In genomic region chr10:119872860-119873671, GRCh38 we compare ENCODE assay signal across 8 cellular contexts. TPM values are rescaled to one million over a fixed set of nuclear protein-coding genes. Genes with fewer than 3 reads are reported as not detected.
DNase-seq lines count a peak whose midpoint lies in the region; ATAC-seq and TF ChIP-seq lines count a peak whose summit lies in the region.

No MANE protein-coding gene starts in this region.

- H3K36me3 ChIP-seq in adrenal gland (replicated peaks in 1 of 2) (no peaks in the 10 kb centered on the region), left ventricle myocardium inferior (no peaks in the 10 kb centered on the region), prostate gland (no peaks in the 10 kb centered on the region)

- H3K4me3 ChIP-seq in GM12864 (ENCODE audit: low read depth, low read length) = peak overlapping the region; percentile 93
- peak overlapping the region; percentile 49 to 99 (median 71) for H3K4me3 ChIP-seq in adrenal gland
- peak overlapping the region; percentile 86 for H3K4me3 ChIP-seq in left ventricle myocardium inferior
- peak overlapping the region; percentile 82 to 92 for H3K4me3 ChIP-seq in prostate gland

- DNase-seq in GM12864 (ENCODE audit: low read depth) = peak; percentile 58
- peak; percentile 72 for DNase-seq in NCI-H1092 (lab: John Stamatoyannopoulos, UW)
- peak; percentile 80 for DNase-seq in SW480 (ENCODE audit: low spot score)
- peak; percentile 82 to 91 (median 85) for DNase-seq in adrenal gland
- DNase-seq in left ventricle myocardium inferior = peak; percentile 91
- DNase-seq in prostate gland (ENCODE audit: low spot score) = peak; percentile 85
- peak; percentile 90 for DNase-seq in ureter (ENCODE audit: low spot score)

- H3K27me3 ChIP-seq in adrenal gland (no peaks in the 10 kb centered on the region), left ventricle myocardium inferior (ENCODE audit: low read depth) (no peaks in the 10 kb centered on the region), prostate gland (replicated peaks; ENCODE audit: insufficient read depth) (no peaks in the 10 kb centered on the region)

- WGBS in adrenal gland, 4 donors = 0 to 2% (median 1%) methylated on average over 15 to 75 of the region's 75 CpGs
- WGBS in prostate gland = under 1% methylated on average over 72 of the region's 75 CpGs

- TF ChIP-seq POLR2A in adrenal gland (IDR thresholded peaks at IDR 0.05) (peak in 1 of 2 donors; percentile 58), prostate gland (IDR thresholded peaks at IDR 0.05) (no peak)

- H3K9me3 ChIP-seq in adrenal gland (replicated peaks in 1 of 3) = no peaks in the 10 kb centered on the region
- no peaks in the 10 kb centered on the region for H3K9me3 ChIP-seq in left ventricle myocardium inferior (replicated peaks)
- no peaks in the 10 kb centered on the region for H3K9me3 ChIP-seq in prostate gland

- ATAC-seq in HG02588 (IDR thresholded peaks at IDR 0.05; ENCODE audit: unreplicated experiment) = peak; percentile 88

- H3K4me1 ChIP-seq in adrenal gland (replicated peaks in 1 of 2) (peaks cover 0 to 25% of the 10 kb centered on the region in 2 donors), left ventricle myocardium inferior (peaks cover 46% of the 10 kb centered on the region), prostate gland (replicated peaks) (no peaks in the 10 kb centered on the region)

- H3K27ac ChIP-seq in adrenal gland (peak overlapping the region; percentile 81 to 94 (median 88)), left ventricle myocardium inferior (replicated peaks) (peak overlapping the region; percentile 95), prostate gland (peak overlapping the region; percentile 86 to 92)

- TF ChIP-seq CTCF in GM12864 (IDR thresholded peaks at IDR 0.05; ENCODE audit: low read depth, low read length, missing control alignments) (no peak), adrenal gland (IDR thresholded peaks at IDR 0.05) (peak in 2 of 6 experiments; percentile 1 to 13), left ventricle myocardium inferior (IDR thresholded peaks at IDR 0.05; ENCODE audit: borderline replicate concordance) (peak; percentile 9), prostate gland (IDR thresholded peaks at IDR 0.05) (no peak)

- intact Hi-C loops in adrenal gland (cut with DNase I) (no loop called here), left ventricle myocardium inferior (cut with micrococcal nuclease) (no loop called here), prostate gland (cut with DNase I) (loop anchor here (5.0 kb wide), 1 partner anchor 276 kb away; the partner anchor contains the start of gene TIAL1)

RNA-seq across cellular contexts. Expression of gene MCMBP, which starts 0.4 kb away (rescaled TPM):
- 10 to 100 TPM; 30.2 to 44.1 (median 35.1) TPM for total RNA-seq in adrenal gland
- polyA plus RNA-seq in adrenal gland = 10 to 100 TPM; 11.1 to 44.3 (median 13.0) TPM
- total RNA-seq in left ventricle myocardium inferior = 24.5 TPM
- 10 to 100 TPM; 37.6 to 45.4 TPM for total RNA-seq in prostate gland
- total RNA-seq in ureter = 48.9 TPM

RNA-seq across cellular contexts. Expression of gene SEC23IP, which starts 19.5 kb away (rescaled TPM):
- 10 to 100 TPM; 13.5 to 75.0 (median 44.8) TPM for total RNA-seq in adrenal gland
- 10 to 100 TPM in 2 of 3 donors, 1 to 10 TPM in 1; 8.5 to 83.5 (median 10.1) TPM for polyA plus RNA-seq in adrenal gland
- 27.9 TPM for total RNA-seq in left ventricle myocardium inferior
- total RNA-seq in prostate gland = 10 to 100 TPM; 37.7 to 75.2 TPM
- 69.6 TPM for total RNA-seq in ureter

Comparison
In these comparisons a context has a peak if more than half of its experiments do, and no peak if none do; other contexts are left out.
1. Peak in every context shown above with its lines: DNase-seq, ATAC-seq, H3K4me3 ChIP-seq and H3K27ac ChIP-seq.